In genomic region chr5:5271606-5272321, GRCh38 we compare ENCODE assay signal across 9 cellular contexts.
A peak's percentile ranks its signal among the peaks of the same experiment; 100 is the strongest.
DNase-seq lines count a peak whose midpoint lies in the region; ATAC-seq and TF ChIP-seq lines count a peak whose summit lies in the region.
"Had no signal": no experiment of that assay in that cellular context is flagged by ENCODE, and none has a peak within 500 bp of the region (broad histone marks: within the 10 kb centered on the region; RNA-seq: fewer than 3 reads in every experiment).

No MANE protein-coding gene starts in this region.

- ATAC-seq in upper lobe of right lung, result no peak
- ATAC-seq in HG02571 (IDR thresholded peaks at IDR 0.05; ENCODE audit: unreplicated experiment), result no peak

- no peaks in the 10 kb centered on the region for H3K9me3 ChIP-seq in ascending aorta
- H3K9me3 ChIP-seq in upper lobe of right lung, result no peaks in the 10 kb centered on the region

- H3K27me3 ChIP-seq in ascending aorta, result no peaks in the 10 kb centered on the region
- H3K27me3 ChIP-seq in upper lobe of right lung, result no peaks in the 10 kb centered on the region

- DNase-seq in NCI-H2029 treated with DMSO at 0.1 percent for 48 hours (lab: John Stamatoyannopoulos, UW), result peak; percentile 67
- no peak for DNase-seq in NCI-H2029 (lab: John Stamatoyannopoulos, UW)
- no peak for DNase-seq in ascending aorta (ENCODE audit: low spot score in 2 of 2)
- DNase-seq in kidney tubule cell (ENCODE audit: low spot score), result peak; percentile 14
- no peak for DNase-seq in upper lobe of right lung
- no peak for DNase-seq in RPMI8226
- DNase-seq in CD1c-positive myeloid dendritic cell (ENCODE audit: extremely low spot score), result no peak
- DNase-seq: stimulated activated CD4-positive, alpha-beta T cell treated with anti-CD3 and anti-CD28 coated beads, Interleukin-2, amount 100 ng/mL, for 24 hours had no signal

- TF ChIP-seq CTCF in ascending aorta (IDR thresholded peaks at IDR 0.05) (no peak), upper lobe of right lung (IDR thresholded peaks at IDR 0.05) (no peak)

- peak overlapping the region; percentile 23 to 26 for H3K4me3 ChIP-seq in ascending aorta
- peak overlapping the region; percentile 6 for H3K4me3 ChIP-seq in upper lobe of right lung

- H3K27ac ChIP-seq in ascending aorta, result no peak overlapping the region
- H3K27ac ChIP-seq in upper lobe of right lung, result no peak overlapping the region

- H3K4me1 ChIP-seq in ascending aorta (no peaks in the 10 kb centered on the region), upper lobe of right lung (peaks cover 4% of the 10 kb centered on the region)

- H3K36me3 ChIP-seq in ascending aorta (no peaks in the 10 kb centered on the region), upper lobe of right lung (no peaks in the 10 kb centered on the region)

- intact Hi-C loops in ascending aorta (cut with DNase I), result no loop called here
- intact Hi-C loops in upper lobe of right lung (cut with DNase I), result no loop called here

Comparison
In these comparisons a context has a peak if more than half of its experiments do, and no peak if none do; other contexts are left out.
1. DNase-seq: peak in NCI-H2029 treated with DMSO at 0.1 percent for 48 hours (single experiment) and kidney tubule cell (single experiment); none in NCI-H2029 (single experiment), ascending aorta (0 of 2), upper lobe of right lung (single experiment), RPMI8226 (single experiment) and CD1c-positive myeloid dendritic cell (single experiment).